ENCODE assay signal across 12 cellular contexts in genomic region chr12:20624718-20625117, GRCh38.
DNase-seq lines count a peak whose midpoint lies in the region; ATAC-seq and TF ChIP-seq lines count a peak whose summit lies in the region.
"Had no signal": no experiment of that assay in that cellular context is flagged by ENCODE, and none has a peak within 500 bp of the region (broad histone marks: within the 10 kb centered on the region; RNA-seq: fewer than 3 reads in every experiment).

No MANE protein-coding gene starts in this region.

- no TSS peak for BruUV-seq in Caco-2 (replicated peaks; lab: Mats Ljungman, UMichigan)

- H3K9me3 ChIP-seq in Caco-2 = no peaks in the 10 kb centered on the region
- no peaks in the 10 kb centered on the region for H3K9me3 ChIP-seq in right lobe of liver

- H3K4me1 Mint-ChIP-seq in Caco-2 (ENCODE audit: low read depth, unreplicated experiment) = peaks cover 14% of the 10 kb centered on the region
- H3K4me1 Mint-ChIP-seq in activated CD4-positive, alpha-beta memory T cell treated with anti-CD3 and anti-CD28 coated beads for 36 hours (ENCODE audit: low read depth) = no peaks in the 10 kb centered on the region
- H3K4me1 Mint-ChIP-seq: naive thymus-derived CD4-positive, alpha-beta T cell had no signal

- DNase-seq in Caco-2 = peak in 1 of 2 experiments; percentile 55
- no peak for DNase-seq in LNCaP clone FGC (ENCODE audit: low read depth)
- peak; percentile 39 to 63 for DNase-seq in cardiac fibroblast (ENCODE audit: low read depth in 2 of 2)
- DNase-seq in right lobe of liver = no peak
- no peak for DNase-seq in activated CD4-positive, alpha-beta memory T cell treated with anti-CD3 and anti-CD28 coated beads for 36 hours
- DNase-seq in putamen (ENCODE audit: low spot score) = no peak
- DNase-seq in NCI-H2081 treated with DMSO at 0.1 percent for 48 hours (lab: John Stamatoyannopoulos, UW) = no peak
- DNase-seq: activated CD4-positive, alpha-beta T cell treated with anti-CD3 and anti-CD28 coated beads for 1 hour; GOT3; naive thymus-derived CD4-positive, alpha-beta T cell had no signal

- ATAC-seq in right lobe of liver (peak in 3 of 4 donors; percentile 37 to 46 (median 37)), GM18498 (IDR thresholded peaks at IDR 0.05; ENCODE audit: unreplicated experiment) (no peak)
- ATAC-seq: naive thymus-derived CD4-positive, alpha-beta T cell had no signal

- TF ChIP-seq POLR2A in right lobe of liver (IDR thresholded peaks at IDR 0.05) = no peak

- CTCF ChIA-PET in Caco-2 (lab: Charles Lee) = no interaction called here
- CTCF ChIA-PET in activated CD4-positive, alpha-beta memory T cell treated with anti-CD3 and anti-CD28 coated beads for 36 hours (lab: Charles Lee) = no interaction called here

- 69% methylated on average over 5 of the region's 5 CpGs for WGBS in right lobe of liver (ENCODE audit: insufficient coverage, low coverage, low lambda C conversion rate, missing lambda C conversion rate)

- intact Hi-C loops in Caco-2 (cut with micrococcal nuclease; ENCODE audit: unreplicated experiment) (loop anchor here (5.0 kb wide), 1 partner anchor 707 kb away; no protein-coding TSS in a partner anchor), right lobe of liver (cut with DNase I) (no loop called here)
- intact Hi-C loops in activated CD4-positive, alpha-beta memory T cell treated with anti-CD3 and anti-CD28 coated beads for 36 hours (cut with micrococcal nuclease) = no loop called here

- peaks cover 11% of the 10 kb centered on the region; the same call in 1 of the 2 replicates for H3K4me1 ChIP-seq in Caco-2
- H3K4me1 ChIP-seq in right lobe of liver = peaks cover 0 to 13% (median 3%) of the 10 kb centered on the region in 4 donors

- H3K27me3 ChIP-seq in Caco-2 (replicated peaks; ENCODE audit: control insufficient read depth, insufficient read depth, low read length) = no peaks in the 10 kb centered on the region
- H3K27me3 ChIP-seq in right lobe of liver = no peaks in the 10 kb centered on the region

- peaks cover 3% of the 10 kb centered on the region for H3K27me3 Mint-ChIP-seq in Caco-2 (ENCODE audit: insufficient read depth, unreplicated experiment)
- no peaks in the 10 kb centered on the region for H3K27me3 Mint-ChIP-seq in activated CD4-positive, alpha-beta memory T cell treated with anti-CD3 and anti-CD28 coated beads for 36 hours
- H3K27me3 Mint-ChIP-seq: dendritic cell treated with granulocyte-macrophage colony-stimulating factor and Interleukin-4, amounts not matched to agents 40 ng/mL and 50 ng/mL, for 4 days; naive thymus-derived CD4-positive, alpha-beta T cell had no signal

- H3K4me3 ChIP-seq in Caco-2 (ENCODE audit: low read depth, low read length) = no peak overlapping the region
- no peak overlapping the region for H3K4me3 ChIP-seq in LNCaP clone FGC (ENCODE audit: low read depth, low read length)
- H3K4me3 ChIP-seq in cardiac fibroblast (replicated peaks in 1 of 2; ENCODE audit: low read depth in 2 of 2, low read length in 2 of 2) = no peak overlapping the region
- no peak overlapping the region for H3K4me3 ChIP-seq in right lobe of liver

- H3K9me3 Mint-ChIP-seq in Caco-2 (ENCODE audit: unreplicated experiment) = no peaks in the 10 kb centered on the region
- H3K9me3 Mint-ChIP-seq in activated CD4-positive, alpha-beta memory T cell treated with anti-CD3 and anti-CD28 coated beads for 36 hours = no peaks in the 10 kb centered on the region
- H3K9me3 Mint-ChIP-seq: dendritic cell treated with granulocyte-macrophage colony-stimulating factor and Interleukin-4, amounts not matched to agents 40 ng/mL and 50 ng/mL, for 4 days had no signal

- H3K4me3 Mint-ChIP-seq in Caco-2 (ENCODE audit: unreplicated experiment) = no peak overlapping the region
- no peak overlapping the region for H3K4me3 Mint-ChIP-seq in activated CD4-positive, alpha-beta memory T cell treated with anti-CD3 and anti-CD28 coated beads for 36 hours
- H3K4me3 Mint-ChIP-seq: dendritic cell treated with granulocyte-macrophage colony-stimulating factor and Interleukin-4, amounts not matched to agents 40 ng/mL and 50 ng/mL, for 4 days; naive thymus-derived CD4-positive, alpha-beta T cell had no signal

- POLR2A ChIA-PET in Caco-2 (lab: Charles Lee) = no interaction called here
- POLR2A ChIA-PET in activated CD4-positive, alpha-beta memory T cell treated with anti-CD3 and anti-CD28 coated beads for 36 hours (lab: Charles Lee) = no interaction called here

- H3K36me3 Mint-ChIP-seq in Caco-2 (ENCODE audit: insufficient read depth, unreplicated experiment) = no peaks in the 10 kb centered on the region
- H3K36me3 Mint-ChIP-seq in activated CD4-positive, alpha-beta memory T cell treated with anti-CD3 and anti-CD28 coated beads for 36 hours = no peaks in the 10 kb centered on the region
- H3K36me3 Mint-ChIP-seq: naive thymus-derived CD4-positive, alpha-beta T cell had no signal

- H3K27ac Mint-ChIP-seq in Caco-2 (ENCODE audit: unreplicated experiment) = no peak overlapping the region
- no peak overlapping the region for H3K27ac Mint-ChIP-seq in activated CD4-positive, alpha-beta memory T cell treated with anti-CD3 and anti-CD28 coated beads for 36 hours
- H3K27ac Mint-ChIP-seq: dendritic cell treated with granulocyte-macrophage colony-stimulating factor and Interleukin-4, amounts not matched to agents 40 ng/mL and 50 ng/mL, for 4 days; naive thymus-derived CD4-positive, alpha-beta T cell had no signal

- H3K36me3 ChIP-seq in Caco-2 (ENCODE audit: control insufficient read depth, insufficient read depth, low read length) (no peaks in the 10 kb centered on the region), right lobe of liver (no peaks in the 10 kb centered on the region)

- no peak overlapping the region for H3K27ac ChIP-seq in right lobe of liver

- TF ChIP-seq CTCF in Caco-2 (IDR thresholded peaks at IDR 0.05; ENCODE audit: insufficient read depth in 1 of 2, low read depth in 1 of 2, low read length in 1 of 2, severe bottlenecking in 1 of 2, unreplicated experiment in 1 of 2) (peak; percentile 40 to 63), LNCaP clone FGC (IDR thresholded peaks at IDR 0.05; ENCODE audit: control insufficient read depth, extremely low read depth, insufficient read depth) (peak; percentile 42), cardiac fibroblast (IDR thresholded peaks at IDR 0.05; ENCODE audit: low read depth, low read length) (peak; percentile 32), right lobe of liver (IDR thresholded peaks at IDR 0.05) (peak in 2 of 4 donors; percentile 31 to 46)

Comparison
In these comparisons a context has a peak if more than half of its experiments do, and no peak if none do; other contexts are left out.
1. DNase-seq: peak in cardiac fibroblast (2 of 2); none in LNCaP clone FGC (single experiment), right lobe of liver (0 of 3), activated CD4-positive, alpha-beta memory T cell treated with anti-CD3 and anti-CD28 coated beads for 36 hours (single experiment), putamen (single experiment) and NCI-H2081 treated with DMSO at 0.1 percent for 48 hours (single experiment).